21 cellular contexts compared by ENCODE assay signal in the genomic region with DNA sequence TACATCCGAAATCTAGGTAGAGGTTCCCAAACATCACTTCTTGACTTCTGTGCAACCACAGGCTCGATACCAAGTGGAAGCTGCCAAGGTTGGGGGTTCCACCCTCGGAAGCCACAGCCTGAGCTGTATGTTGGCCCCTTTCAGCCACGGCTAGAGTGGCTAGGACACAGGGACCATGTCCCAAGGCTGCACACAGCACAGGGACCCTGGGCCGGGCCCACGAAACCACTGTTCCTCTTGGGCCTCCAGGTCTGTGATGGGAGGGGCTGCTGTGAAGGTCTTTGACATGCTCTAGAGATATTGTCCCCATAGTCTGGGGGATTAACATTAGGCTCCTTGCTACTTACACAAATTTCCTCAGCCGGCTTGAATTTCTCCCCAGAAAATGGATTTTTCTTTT.
DNase-seq lines count a peak whose midpoint lies in the region; ATAC-seq and TF ChIP-seq lines count a peak whose summit lies in the region.
"Had no signal": no experiment of that assay in that cellular context is flagged by ENCODE, and none has a peak within 500 bp of the region (broad histone marks: within the 10 kb centered on the region; RNA-seq: fewer than 3 reads in every experiment).

No MANE protein-coding gene starts in this region.

- H3K27ac ChIP-seq in right cardiac atrium (ENCODE audit: low read length) (no peak overlapping the region), right atrium auricular region (no peak overlapping the region), neuronal stem cell (replicated peaks; ENCODE audit: low read length) (no peak overlapping the region), trophoblast cell (ENCODE audit: low read depth, low read length) (no peak overlapping the region)
- H3K27ac ChIP-seq: BLaER1 had no signal

- H2AFZ ChIP-seq in neuronal stem cell (ENCODE audit: low read length) = no peak overlapping the region
- H2AFZ ChIP-seq in trophoblast cell (ENCODE audit: insufficient read depth, low read length, poor library complexity) = no peak overlapping the region

- H3K4me1 ChIP-seq in right cardiac atrium (ENCODE audit: control insufficient read depth, insufficient read depth, low read length) (no peaks in the 10 kb centered on the region), right atrium auricular region (no peaks in the 10 kb centered on the region), neuronal stem cell (ENCODE audit: control insufficient read depth in 2 of 2, insufficient read depth in 1 of 2, low read depth in 1 of 2, low read length in 2 of 2) (no peaks in the 10 kb centered on the region), trophoblast cell (ENCODE audit: control insufficient read depth in 1 of 2, insufficient read depth in 2 of 2, low read length in 2 of 2) (no peaks in the 10 kb centered on the region)
- H3K4me1 ChIP-seq: BE2C, BLaER1 had no signal

- H3K79me2 ChIP-seq in trophoblast cell (ENCODE audit: control insufficient read depth, insufficient read depth, low read length, poor library complexity) = no peaks in the 10 kb centered on the region

- H3K14ac ChIP-seq in neuronal stem cell (ENCODE audit: low read length) = no peak overlapping the region
- no peak overlapping the region for H3K14ac ChIP-seq in trophoblast cell (ENCODE audit: low read length)

- H3K36me3 ChIP-seq in right atrium auricular region (no peaks in the 10 kb centered on the region), neuronal stem cell (replicated peaks in 1 of 2; ENCODE audit: control insufficient read depth in 2 of 2, insufficient read depth in 2 of 2, low read length in 2 of 2) (no peaks in the 10 kb centered on the region), trophoblast cell (ENCODE audit: control insufficient read depth in 1 of 2, insufficient read depth in 2 of 2, low read length in 2 of 2) (no peaks in the 10 kb centered on the region)
- H3K36me3 ChIP-seq: BE2C, BLaER1 had no signal

- no peak overlapping the region for H3K4me3 ChIP-seq in right cardiac atrium (ENCODE audit: low read length)
- no peak overlapping the region for H3K4me3 ChIP-seq in right atrium auricular region
- peak overlapping the region in 1 of 2 donors; percentile 46 for H3K4me3 ChIP-seq in neuronal stem cell (ENCODE audit: low read length in 2 of 2)
- no peak overlapping the region for H3K4me3 ChIP-seq in trophoblast cell (ENCODE audit: low read depth, low read length)
- H3K4me3 ChIP-seq: BLaER1, GM12878 had no signal

- no peak overlapping the region for H2BK15ac ChIP-seq in neuronal stem cell (ENCODE audit: low read length)

- intact Hi-C loops in right cardiac atrium (cut with DNase I) = no loop called here

- DNase-seq in right cardiac atrium = peak in 2 of 3 donors; percentile 10 to 33
- no peak for DNase-seq in right atrium auricular region (ENCODE audit: low spot score)
- no peak for DNase-seq in neuronal stem cell (ENCODE audit: low spot score)
- no peak for DNase-seq in trophoblast cell
- DNase-seq in GM19238 (ENCODE audit: insufficient read length, low spot score) = no peak
- DNase-seq: 8988T; ACHN; BE2C; C1 segment of cervical spinal cord; CD4-positive, alpha-beta memory T cell; CD4-positive, CD25-positive, alpha-beta regulatory T cell; COR-L47; DMS 273 treated with DMSO at 0.1 percent for 48 hours; DMS153; DMS53; DMS79; DND-41; EL; GDM1 had no signal

- no peak overlapping the region for H4K12ac ChIP-seq in trophoblast cell (ENCODE audit: low read depth, low read length)

- H2BK5ac ChIP-seq in neuronal stem cell (ENCODE audit: low read length) (no peak overlapping the region), trophoblast cell (ENCODE audit: low read depth, low read length, poor library complexity) (no peak overlapping the region)

- H3K9ac ChIP-seq in neuronal stem cell (ENCODE audit: low read depth, low read length, poor library complexity) (no peak overlapping the region), trophoblast cell (ENCODE audit: low read length) (no peak overlapping the region)
- H3K9ac ChIP-seq: BLaER1 had no signal

- H2BK120ac ChIP-seq in neuronal stem cell (ENCODE audit: low read depth, low read length) (no peak overlapping the region), trophoblast cell (ENCODE audit: insufficient read depth, low read length, poor library complexity) (no peak overlapping the region)

- H3K4me2 ChIP-seq in neuronal stem cell (ENCODE audit: insufficient read depth, low read length, poor library complexity, severe bottlenecking) (no peak overlapping the region), trophoblast cell (ENCODE audit: low read length) (no peak overlapping the region)
- H3K4me2 ChIP-seq: BLaER1 had no signal

- no peak overlapping the region for H4K91ac ChIP-seq in neuronal stem cell (ENCODE audit: low read depth, low read length, poor library complexity)
- H4K91ac ChIP-seq in trophoblast cell (ENCODE audit: low read depth, low read length) = no peak overlapping the region

- TF ChIP-seq CTCF in right atrium auricular region (IDR thresholded peaks at IDR 0.05) = no peak

- no peak overlapping the region for H2AK5ac ChIP-seq in neuronal stem cell (ENCODE audit: low read depth, low read length)
- no peak overlapping the region for H2AK5ac ChIP-seq in trophoblast cell (ENCODE audit: low read length)

- H4K8ac ChIP-seq in neuronal stem cell (ENCODE audit: low read depth, low read length) (no peak overlapping the region), trophoblast cell (ENCODE audit: low read depth, low read length) (no peak overlapping the region)

- no peaks in the 10 kb centered on the region for H3K9me3 ChIP-seq in right cardiac atrium (ENCODE audit: control insufficient read depth, low read length)
- H3K9me3 ChIP-seq in right atrium auricular region = no peaks in the 10 kb centered on the region
- H3K9me3 ChIP-seq in neuronal stem cell (replicated peaks in 1 of 2; ENCODE audit: control insufficient read depth in 2 of 2, insufficient read depth in 1 of 2, low read depth in 1 of 2, low read length in 2 of 2) = no peaks in the 10 kb centered on the region
- peaks cover 2% of the 10 kb centered on the region for H3K9me3 ChIP-seq in trophoblast cell (ENCODE audit: insufficient read depth, low read depth, low read length)
- H3K9me3 ChIP-seq: BLaER1 had no signal

- H3K27me3 ChIP-seq in right cardiac atrium (ENCODE audit: control insufficient read depth, insufficient read depth) (no peaks in the 10 kb centered on the region), right atrium auricular region (no peaks in the 10 kb centered on the region), neuronal stem cell (ENCODE audit: control insufficient read depth in 3 of 3, insufficient read depth in 3 of 3, low read depth in 1 of 3, low read length in 3 of 3) (no peaks in the 10 kb centered on the region), trophoblast cell (ENCODE audit: insufficient read depth, low read length) (no peaks in the 10 kb centered on the region)
- H3K27me3 ChIP-seq: BE2C, BLaER1 had no signal

- WGBS in right cardiac atrium = 85% methylated on average over 7 of the region's 7 CpGs
- WGBS in neuronal stem cell (ENCODE audit: extremely low coverage in 2 of 2, insufficient read length in 2 of 2, insufficient replicate concordance in 1 of 2), 2 donors = no CpG with 5 or more reads among the region's 7 CpGs
- WGBS in trophoblast cell (ENCODE audit: extremely low coverage, insufficient coverage, insufficient read length) = no CpG with 5 or more reads among the region's 7 CpGs

- H3K4ac ChIP-seq in neuronal stem cell (ENCODE audit: low read length) (no peak overlapping the region), trophoblast cell (ENCODE audit: low read depth, low read length) (no peak overlapping the region)

- H2BK12ac ChIP-seq in neuronal stem cell (ENCODE audit: low read length) = no peak overlapping the region
- no peak overlapping the region for H2BK12ac ChIP-seq in trophoblast cell (ENCODE audit: low read length)

- H3K23ac ChIP-seq in neuronal stem cell (ENCODE audit: low read depth, low read length, poor library complexity) = no peak overlapping the region
- H3K23ac ChIP-seq in trophoblast cell (ENCODE audit: low read length) = no peak overlapping the region

- H3K79me1 ChIP-seq in neuronal stem cell (ENCODE audit: low read depth, low read length) = no peaks in the 10 kb centered on the region
- peaks cover 2% of the 10 kb centered on the region for H3K79me1 ChIP-seq in trophoblast cell (ENCODE audit: low read length)

- peak overlapping the region; percentile 35 for H3K18ac ChIP-seq in neuronal stem cell (ENCODE audit: low read length)
- H3K18ac ChIP-seq in trophoblast cell (ENCODE audit: low read length) = no peak overlapping the region

- ATAC-seq in right cardiac atrium = no peak
- ATAC-seq: GM12878 had no signal

Comparison
In these comparisons a context has a peak if more than half of its experiments do, and no peak if none do; other contexts are left out.
1. DNase-seq: peak in right cardiac atrium (2 of 3); none in right atrium auricular region (single experiment), neuronal stem cell (single experiment), trophoblast cell (0 of 2) and GM19238 (single experiment).